Comparison of ENCODE assay signal across 8 cellular contexts in the genomic region with DNA sequence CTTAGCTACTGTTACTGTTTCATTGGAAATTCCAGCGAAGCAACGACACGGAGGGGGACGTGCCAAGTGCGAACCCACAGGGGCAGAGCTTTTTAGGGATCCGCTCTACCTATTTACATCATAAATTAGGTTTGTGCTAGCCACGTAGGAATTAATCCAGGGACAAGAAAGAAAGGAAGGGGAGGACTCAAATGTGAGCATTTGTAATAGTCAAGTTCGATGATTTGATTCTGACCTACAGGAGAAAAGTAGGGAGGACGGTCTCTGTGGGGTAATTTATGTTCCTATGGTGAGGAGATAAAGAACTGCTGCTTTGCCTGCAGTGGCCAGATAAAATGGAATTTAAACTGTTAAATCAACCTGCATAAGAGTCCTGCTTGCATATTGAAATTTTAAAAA. TPM values are rescaled to one million over a fixed set of nuclear protein-coding genes. Genes with fewer than 3 reads are reported as not detected.
A peak's percentile ranks its signal among the peaks of the same experiment; 100 is the strongest.
DNase-seq lines count a peak whose midpoint lies in the region; ATAC-seq and TF ChIP-seq lines count a peak whose summit lies in the region.

No MANE protein-coding gene starts in this region.

- no peaks in the 10 kb centered on the region for H3K27me3 Mint-ChIP-seq in dendritic cell treated with granulocyte-macrophage colony-stimulating factor and Interleukin-4, amounts not matched to agents 40 ng/mL and 50 ng/mL, for 4 days
- no peaks in the 10 kb centered on the region for H3K27me3 Mint-ChIP-seq in nephron progenitor cell (ENCODE audit: low read depth, poor library complexity)

- H3K9me3 ChIP-seq in MG63, result no peaks in the 10 kb centered on the region

- H3K27ac ChIP-seq in C4-2B, result peak overlapping the region; percentile 98

- no peaks in the 10 kb centered on the region for H3K9me3 Mint-ChIP-seq in dendritic cell treated with granulocyte-macrophage colony-stimulating factor and Interleukin-4, amounts not matched to agents 40 ng/mL and 50 ng/mL, for 4 days
- H3K9me3 Mint-ChIP-seq in nephron progenitor cell, result peaks cover 39% of the 10 kb centered on the region

- DNase-seq in MG63 (no peak), nephron progenitor cell (no peak), HuH-7.5 (ENCODE audit: low spot score) (no peak), GM19238 (ENCODE audit: insufficient read length, low spot score) (no peak)
- DNase-seq in activated CD4-positive, alpha-beta T cell treated with anti-CD3 and anti-CD28 coated beads, Interleukin-2, amount 50 U/mL, for 48 hours, result no peak

- peaks cover 7% of the 10 kb centered on the region for H3K4me1 Mint-ChIP-seq in dendritic cell treated with granulocyte-macrophage colony-stimulating factor and Interleukin-4, amounts not matched to agents 40 ng/mL and 50 ng/mL, for 4 days (ENCODE audit: low read depth)
- peaks cover 35% of the 10 kb centered on the region for H3K4me1 Mint-ChIP-seq in nephron progenitor cell

- no peak for TF ChIP-seq CTCF in C4-2B (conservative IDR thresholded peaks at IDR 0.05)
- no peak for TF ChIP-seq CTCF in nephron progenitor cell (IDR thresholded peaks at IDR 0.05)

- peak overlapping the region; percentile 85 for H3K4me3 Mint-ChIP-seq in dendritic cell treated with granulocyte-macrophage colony-stimulating factor and Interleukin-4, amounts not matched to agents 40 ng/mL and 50 ng/mL, for 4 days
- peak overlapping the region; percentile 96 for H3K4me3 Mint-ChIP-seq in nephron progenitor cell

- peak overlapping the region; percentile 99 for H3K27ac Mint-ChIP-seq in dendritic cell treated with granulocyte-macrophage colony-stimulating factor and Interleukin-4, amounts not matched to agents 40 ng/mL and 50 ng/mL, for 4 days
- H3K27ac Mint-ChIP-seq in nephron progenitor cell, result peak overlapping the region; percentile 97

- intact Hi-C loops in dendritic cell treated with granulocyte-macrophage colony-stimulating factor and Interleukin-4, amounts not matched to agents 40 ng/mL and 50 ng/mL, for 4 days (cut with micrococcal nuclease), result no loop called here

- peak overlapping the region; percentile 64 for H3K4me3 ChIP-seq in MG63

- no peak for ATAC-seq in HG02981 (IDR thresholded peaks at IDR 0.05; ENCODE audit: unreplicated experiment)

- no peaks in the 10 kb centered on the region for H3K27me3 ChIP-seq in MG63

- H3K36me3 Mint-ChIP-seq in dendritic cell treated with granulocyte-macrophage colony-stimulating factor and Interleukin-4, amounts not matched to agents 40 ng/mL and 50 ng/mL, for 4 days (ENCODE audit: low read depth), result peaks cover 17% of the 10 kb centered on the region
- peaks cover 13% of the 10 kb centered on the region for H3K36me3 Mint-ChIP-seq in nephron progenitor cell (ENCODE audit: low read depth)

- no peaks in the 10 kb centered on the region for H3K36me3 ChIP-seq in MG63

RNA-seq across cellular contexts. Expression of a gene that starts 1.7 kb away (rescaled TPM):
- total RNA-seq in MG63 (2014; rRNA removed; shearing (Covaris generic); ENCODE audit: low replicate concordance), result 1.4 and 2.3 TPM in 2 replicates
